ENCODE assay signal across 22 cellular contexts in genomic region chr10:97876387-97876786, GRCh38. TPM values are rescaled to one million over a fixed set of nuclear protein-coding genes. Genes with fewer than 3 reads are reported as not detected.
A peak's percentile ranks its signal among the peaks of the same experiment; 100 is the strongest.
DNase-seq lines count a peak whose midpoint lies in the region; ATAC-seq and TF ChIP-seq lines count a peak whose summit lies in the region.
"Had no signal": no experiment of that assay in that cellular context is flagged by ENCODE, and none has a peak within 500 bp of the region (broad histone marks: within the 10 kb centered on the region; RNA-seq: fewer than 3 reads in every experiment).

No MANE protein-coding gene starts in this region.

- TF ChIP-seq CTCF in H9 (conservative IDR thresholded peaks at IDR 0.05) (0 out of 3 replicates have a peak, but pooled peaks have one; percentile 14), WERI-Rb-1 (IDR thresholded peaks at IDR 0.05; ENCODE audit: low read depth, low read length) (no peak)

- peaks cover 9 to 14% of the 10 kb centered on the region in 2 experiments for H3K4me1 Mint-ChIP-seq in H9
- H3K4me1 Mint-ChIP-seq in activated naive CD4-positive, alpha-beta T cell treated with anti-CD3 and anti-CD28 coated beads, Interleukin-2, amount 10 ng/mL, durations not matched to agents 7 days and 5 days: no peaks in the 10 kb centered on the region
- H3K4me1 Mint-ChIP-seq: B cell had no signal

- no peak overlapping the region for H2BK120ac ChIP-seq in H9 (ENCODE audit: low read depth, low read length, poor library complexity, severe bottlenecking)

- no peak overlapping the region for H2BK15ac ChIP-seq in H9 (ENCODE audit: low read depth, low read length)

- H3K4ac ChIP-seq in H9 (ENCODE audit: low read depth, low read length): no peak overlapping the region

- no peak overlapping the region for H2BK5ac ChIP-seq in H9 (ENCODE audit: insufficient read length, low read length)

- ATAC-seq in HG03045 (IDR thresholded peaks at IDR 0.05; ENCODE audit: unreplicated experiment): no peak
- ATAC-seq: CD8-positive, alpha-beta T cell; PC-3; SK-N-SH treated with all-trans-retinoic acid at 6 μM for 48 hours had no signal

- peaks cover 9% of the 10 kb centered on the region for H3K27me3 Mint-ChIP-seq in H9 (ENCODE audit: low read depth)
- peaks cover 44% of the 10 kb centered on the region for H3K27me3 Mint-ChIP-seq in activated naive CD4-positive, alpha-beta T cell treated with anti-CD3 and anti-CD28 coated beads, Interleukin-2, amount 10 ng/mL, durations not matched to agents 7 days and 5 days

- H3K23ac ChIP-seq in H9 (ENCODE audit: insufficient read length, low read depth, low read length): no peak overlapping the region

- no peak overlapping the region for H3K27ac Mint-ChIP-seq in H9
- H3K27ac Mint-ChIP-seq in activated naive CD4-positive, alpha-beta T cell treated with anti-CD3 and anti-CD28 coated beads, Interleukin-2, amount 10 ng/mL, durations not matched to agents 7 days and 5 days: no peak overlapping the region
- H3K27ac Mint-ChIP-seq: B cell; CD8-positive, alpha-beta T cell had no signal

- H3K4me3 ChIP-seq in WERI-Rb-1 (ENCODE audit: low read depth, low read length): peak overlapping the region; percentile 14
- H3K4me3 ChIP-seq: SJCRH30 had no signal

- H3K9me3 Mint-ChIP-seq in H9: no peaks in the 10 kb centered on the region
- H3K9me3 Mint-ChIP-seq in activated naive CD4-positive, alpha-beta T cell treated with anti-CD3 and anti-CD28 coated beads, Interleukin-2, amount 10 ng/mL, durations not matched to agents 7 days and 5 days: no peaks in the 10 kb centered on the region
- H3K9me3 Mint-ChIP-seq: CD8-positive, alpha-beta T cell had no signal

- no peak overlapping the region for H2BK20ac ChIP-seq in H9 (ENCODE audit: low read depth, low read length, poor library complexity, severe bottlenecking)

- H2AK5ac ChIP-seq in H9 (ENCODE audit: insufficient read length, low read length): no peak overlapping the region

- peak; percentile 14 for DNase-seq in DMS 273 (lab: John Stamatoyannopoulos, UW; ENCODE audit: unreplicated experiment)
- no peak for DNase-seq in DMS 273 treated with DMSO at 0.1 percent for 48 hours (lab: John Stamatoyannopoulos, UW)
- no peak for DNase-seq in H9
- peak; percentile 54 for DNase-seq in WERI-Rb-1
- peak; percentile 18 for DNase-seq in mesenteric fat pad (ENCODE audit: low spot score)
- no peak for DNase-seq in activated naive CD4-positive, alpha-beta T cell treated with anti-CD3 and anti-CD28 coated beads, Interleukin-2, amount 10 ng/mL, durations not matched to agents 7 days and 5 days
- DNase-seq: Calu3; CD8-positive, alpha-beta T cell; NCI-H1092; NCI-H1417 treated with DMSO at 0.1 percent for 48 hours; NCI-H1694 treated with DMSO at 0.1 percent for 48 hours; NCI-H2081; NCI-H2171; NCI-H226; NCI-H510A; PC-3; SJCRH30 had no signal

- H3K36me3 Mint-ChIP-seq in H9 (ENCODE audit: insufficient read depth in 1 of 3, low read depth in 3 of 3): no peaks in the 10 kb centered on the region; a peak in 2 of 7 replicates
- H3K36me3 Mint-ChIP-seq in activated naive CD4-positive, alpha-beta T cell treated with anti-CD3 and anti-CD28 coated beads, Interleukin-2, amount 10 ng/mL, durations not matched to agents 7 days and 5 days: no peaks in the 10 kb centered on the region
- H3K36me3 Mint-ChIP-seq: CD8-positive, alpha-beta T cell had no signal

- H3K23me2 ChIP-seq in H9 (ENCODE audit: insufficient read length, low read depth, low read length, poor library complexity, severe bottlenecking): no peaks in the 10 kb centered on the region

- no peak overlapping the region for H3K14ac ChIP-seq in H9 (ENCODE audit: insufficient read depth, low read length)

- WGBS in H9 (ENCODE audit: extremely low coverage, insufficient read length, low lambda C conversion rate): no CpG with 5 or more reads among the region's 4 CpGs

- no peaks in the 10 kb centered on the region for H3K4me1 ChIP-seq in H9 (ENCODE audit: insufficient read depth, low read length)
- H3K4me1 ChIP-seq: SJCRH30 had no signal

- peak overlapping the region in 1 of 2 experiments; percentile 54; a peak in 1 of 5 replicates for H3K4me3 Mint-ChIP-seq in H9
- no peak overlapping the region for H3K4me3 Mint-ChIP-seq in activated naive CD4-positive, alpha-beta T cell treated with anti-CD3 and anti-CD28 coated beads, Interleukin-2, amount 10 ng/mL, durations not matched to agents 7 days and 5 days
- H3K4me3 Mint-ChIP-seq: B cell; CD8-positive, alpha-beta T cell had no signal

- H3K9ac ChIP-seq in H9 (ENCODE audit: extremely low read depth, insufficient read length, low read length): no peak overlapping the region

- no peak overlapping the region for H4K8ac ChIP-seq in H9 (replicated peaks; ENCODE audit: insufficient read length, low read depth, low read length)

- H3K56ac ChIP-seq in H9 (ENCODE audit: insufficient read length, low read depth, low read length): no peak overlapping the region

- no peak overlapping the region for H3T11ph ChIP-seq in H9 (ENCODE audit: low read length)

- no peak overlapping the region for H2AFZ ChIP-seq in H9 (ENCODE audit: low read length)

- no peak overlapping the region for H3K27ac ChIP-seq in H9 (ENCODE audit: insufficient read length, low read depth, low read length)
- no peak overlapping the region for H3K27ac ChIP-seq in WERI-Rb-1
- H3K27ac ChIP-seq: 22Rv1, C4-2B, SJCRH30 had no signal

- no peak overlapping the region for H2BK12ac ChIP-seq in H9 (ENCODE audit: insufficient read length, low read depth, low read length)

- H3K79me2 ChIP-seq in H9 (ENCODE audit: insufficient read depth, low read length): no peaks in the 10 kb centered on the region

- H4K91ac ChIP-seq in H9 (ENCODE audit: insufficient read length, low read depth, low read length): no peak overlapping the region

- CTCF ChIA-PET in activated naive CD4-positive, alpha-beta T cell treated with anti-CD3 and anti-CD28 coated beads, Interleukin-2, amount 10 ng/mL, durations not matched to agents 7 days and 5 days (lab: Charles Lee): interaction anchor here (0.6 to 2.3 kb wide), 4 partner anchors 13 to 165 kb away, joined by 3 to 9 read pairs (median 4); no protein-coding TSS in a partner anchor

- H4K20me1 ChIP-seq in H9 (ENCODE audit: control insufficient read depth, insufficient read depth, insufficient read length): no peaks in the 10 kb centered on the region

- H3K18ac ChIP-seq in H9 (ENCODE audit: insufficient read length, low read depth, low read length): no peak overlapping the region

- no peaks in the 10 kb centered on the region for H3K79me1 ChIP-seq in H9 (ENCODE audit: insufficient read depth, low read depth, low read length, poor library complexity, severe bottlenecking)

- no peaks in the 10 kb centered on the region for H3K36me3 ChIP-seq in WERI-Rb-1
- H3K36me3 ChIP-seq: SJCRH30 had no signal

- H3K4me2 ChIP-seq in H9 (ENCODE audit: insufficient read depth, insufficient read length, low read length): no peak overlapping the region

- no peaks in the 10 kb centered on the region for H3K9me3 ChIP-seq in H9 (ENCODE audit: control insufficient read depth, low read depth, low read length)
- H3K9me3 ChIP-seq in WERI-Rb-1 (ENCODE audit: severe bottlenecking): no peaks in the 10 kb centered on the region
- H3K9me3 ChIP-seq: SJCRH30 had no signal

- no peak overlapping the region for H4K5ac ChIP-seq in H9 (ENCODE audit: insufficient read length, low read depth, low read length)

- H3K27me3 ChIP-seq in H9 (ENCODE audit: insufficient read depth, low read length) (no peaks in the 10 kb centered on the region), WERI-Rb-1 (ENCODE audit: insufficient read depth, low read depth, severe bottlenecking) (no peaks in the 10 kb centered on the region)

RNA-seq across cellular contexts. Expression of gene GOLGA7B, which starts 26.7 kb away (rescaled TPM):
- total RNA-seq in H9 (2021): 0.02 and 0.04 TPM in 2 replicates
- 0.32 TPM for total RNA-seq in mesenteric fat pad
- total RNA-seq: B cell had no signal

Comparison
In these comparisons a context has a peak if more than half of its experiments do, and no peak if none do; other contexts are left out.
1. DNase-seq: peak in DMS 273 (single experiment), WERI-Rb-1 (single experiment) and mesenteric fat pad (single experiment); none in DMS 273 treated with DMSO at 0.1 percent for 48 hours (single experiment), H9 (single experiment) and activated naive CD4-positive, alpha-beta T cell treated with anti-CD3 and anti-CD28 coated beads, Interleukin-2, amount 10 ng/mL, durations not matched to agents 7 days and 5 days (single experiment).